Comparison of ENCODE assay signal across 11 cellular contexts in genomic region chr10:91907033-91907594, GRCh38. TPM values are rescaled to one million over a fixed set of nuclear protein-coding genes. Genes with fewer than 3 reads are reported as not detected.
DNase-seq lines count a peak whose midpoint lies in the region; ATAC-seq and TF ChIP-seq lines count a peak whose summit lies in the region.
"Had no signal": no experiment of that assay in that cellular context is flagged by ENCODE, and none has a peak within 500 bp of the region (broad histone marks: within the 10 kb centered on the region; RNA-seq: fewer than 3 reads in every experiment).

No MANE protein-coding gene starts in this region.

- peak overlapping the region in 1 of 2 experiments; percentile 80; a peak in 2 of 4 replicates for H3K4me3 ChIP-seq in SK-N-SH (ENCODE audit: low read depth in 2 of 2, low read length in 1 of 2)
- peak overlapping the region; percentile 93 for H3K4me3 ChIP-seq in ectodermal cell (ENCODE audit: insufficient read depth, low read depth, low read length)

- H3K27me3 ChIP-seq in SK-N-SH (ENCODE audit: insufficient read depth) (no peaks in the 10 kb centered on the region), ectodermal cell (ENCODE audit: control insufficient read depth, insufficient read depth, low read length, poor library complexity, severe bottlenecking) (no peaks in the 10 kb centered on the region)

- no peak for TF ChIP-seq CTCF in SK-N-SH (IDR thresholded peaks at IDR 0.05)
- TF ChIP-seq CTCF in neural crest cell (conservative IDR thresholded peaks at IDR 0.05): no peak

- H3K9me3 Mint-ChIP-seq in IgD-negative memory B cell: peaks cover 0 to 3% (median 0%) of the 10 kb centered on the region in 3 donors
- peaks cover 4% of the 10 kb centered on the region for H3K9me3 Mint-ChIP-seq in neural crest cell

- no peak for TF ChIP-seq RAD21 in SK-N-SH (IDR thresholded peaks at IDR 0.05; ENCODE audit: low read length)

- no peak for TF ChIP-seq EP300 in SK-N-SH (IDR thresholded peaks at IDR 0.05; ENCODE audit: borderline replicate concordance in 1 of 2, low read depth in 1 of 2, low read length in 1 of 2)

- H3K4me3 Mint-ChIP-seq in IgD-negative memory B cell (peak overlapping the region; percentile 86 to 96 (median 92)), neural crest cell (peak overlapping the region; percentile 96)

- no peaks in the 10 kb centered on the region for H3K9me2 ChIP-seq in SK-N-SH

- POLR2A ChIA-PET in SK-N-SH (lab: Yijun Ruan, JAX): interaction anchor here (1.2 kb wide), 1 partner anchor 18 kb away, joined by 3 read pairs; no protein-coding TSS in a partner anchor

- no peak overlapping the region for H2AFZ ChIP-seq in SK-N-SH (ENCODE audit: low read depth)

- no peaks in the 10 kb centered on the region; the same call in 1 of the 2 replicates for H3K9me3 ChIP-seq in SK-N-SH
- H3K9me3 ChIP-seq in ectodermal cell (ENCODE audit: control insufficient read depth, low read length): no peaks in the 10 kb centered on the region

- H3K27me3 Mint-ChIP-seq in IgD-negative memory B cell: no peaks in the 10 kb centered on the region
- H3K27me3 Mint-ChIP-seq in neural crest cell (ENCODE audit: low read depth): no peaks in the 10 kb centered on the region

- ATAC-seq in SK-N-SH treated with all-trans-retinoic acid at 6 μM for 48 hours (no peak), GM18873 (IDR thresholded peaks at IDR 0.05; ENCODE audit: low FRiP score, unreplicated experiment) (no peak), HG02852 (IDR thresholded peaks at IDR 0.05; ENCODE audit: unreplicated experiment) (no peak)

- CTCF ChIA-PET in SK-N-SH (lab: Yijun Ruan, JAX): interaction anchor here (0.6 to 3.1 kb wide), 6 partner anchors 8 to 148 kb away, joined by 3 to 24 read pairs (median 4); no protein-coding TSS in a partner anchor

- no peaks in the 10 kb centered on the region; the same call in 1 of the 2 replicates for H3K79me2 ChIP-seq in SK-N-SH (ENCODE audit: insufficient read depth)

- H3K36me3 ChIP-seq in SK-N-SH (replicated peaks in 1 of 2; ENCODE audit: control insufficient read depth in 1 of 2, insufficient read depth in 2 of 2, low read length in 1 of 2): peaks cover 0 to 3% of the 10 kb centered on the region in 2 experiments
- no peaks in the 10 kb centered on the region for H3K36me3 ChIP-seq in ectodermal cell (ENCODE audit: control insufficient read depth, insufficient read depth, low read length)

- H3K4me1 ChIP-seq in SK-N-SH (ENCODE audit: control insufficient read depth in 1 of 2, insufficient read depth in 2 of 2, low read depth in 1 of 2, low read length in 1 of 2): peaks cover 2 to 9% of the 10 kb centered on the region in 2 experiments; a peak in 3 of 4 replicates
- H3K4me1 ChIP-seq in ectodermal cell (ENCODE audit: control insufficient read depth, insufficient read depth, low read length): no peaks in the 10 kb centered on the region

- no peaks in the 10 kb centered on the region for H4K20me1 ChIP-seq in SK-N-SH (ENCODE audit: insufficient read depth)

- no peak for DNase-seq in SK-N-SH
- DNase-seq in neural crest cell (ENCODE audit: low read depth, low spot score): no peak
- DNase-seq in NCI-H524 (lab: John Stamatoyannopoulos, UW): no peak
- DNase-seq: 8988T; activated CD8-positive, alpha-beta memory T cell treated with anti-CD3 and anti-CD28 coated beads for 24 hours; SHP77 had no signal

- H3K9ac ChIP-seq in SK-N-SH: no peak overlapping the region

- peak overlapping the region in 2 of 3 donors; percentile 6 to 76 for H3K27ac Mint-ChIP-seq in IgD-negative memory B cell
- H3K27ac Mint-ChIP-seq in neural crest cell (ENCODE audit: unreplicated experiment): no peak overlapping the region

- H3K4me1 Mint-ChIP-seq in IgD-negative memory B cell: peaks cover 7 to 10% (median 9%) of the 10 kb centered on the region in 3 donors
- H3K4me1 Mint-ChIP-seq in neural crest cell: peaks cover 49% of the 10 kb centered on the region

- 98% methylated on average over 5 of the region's 5 CpGs for WGBS in SK-N-SH (ENCODE audit: low lambda C conversion rate)
- 83 to 85% methylated on average over 5 of the region's 5 CpGs for WGBS in ectodermal cell, 2 experiments

- H3F3A ChIP-seq in SK-N-SH (replicated peaks; ENCODE audit: insufficient read depth): peaks cover 18% of the 10 kb centered on the region

- peak overlapping the region; percentile 92; the same call in 1 of the 2 replicates for H3K4me2 ChIP-seq in SK-N-SH

- H3K27ac ChIP-seq in SK-N-SH (ENCODE audit: low read depth in 2 of 2, low read length in 1 of 2) (no peak overlapping the region), ectodermal cell (ENCODE audit: insufficient read depth, low read depth, low read length, poor library complexity, severe bottlenecking) (no peak overlapping the region)

- H3K36me3 Mint-ChIP-seq in IgD-negative memory B cell (no peaks in the 10 kb centered on the region), neural crest cell (ENCODE audit: low read depth) (peaks cover 34% of the 10 kb centered on the region)

TF ChIP-seq in SK-N-SH, 30 proteins besides CTCF, POLR2A, EP300 and RAD21:
- TF ChIP-seq USF1 (IDR thresholded peaks at IDR 0.05; ENCODE audit: borderline replicate concordance, low read depth) (no peak), CHD2 (IDR thresholded peaks at IDR 0.05; ENCODE audit: low read length, partially characterized antibody) (no peak), FOXJ3 (CRISPR knock-in tag; IDR thresholded peaks at IDR 0.05) (no peak), POLR2AphosphoS5 (IDR thresholded peaks at IDR 0.05; ENCODE audit: low read depth, low read length) (no peak)
- TF ChIP-seq, protein P1, sequence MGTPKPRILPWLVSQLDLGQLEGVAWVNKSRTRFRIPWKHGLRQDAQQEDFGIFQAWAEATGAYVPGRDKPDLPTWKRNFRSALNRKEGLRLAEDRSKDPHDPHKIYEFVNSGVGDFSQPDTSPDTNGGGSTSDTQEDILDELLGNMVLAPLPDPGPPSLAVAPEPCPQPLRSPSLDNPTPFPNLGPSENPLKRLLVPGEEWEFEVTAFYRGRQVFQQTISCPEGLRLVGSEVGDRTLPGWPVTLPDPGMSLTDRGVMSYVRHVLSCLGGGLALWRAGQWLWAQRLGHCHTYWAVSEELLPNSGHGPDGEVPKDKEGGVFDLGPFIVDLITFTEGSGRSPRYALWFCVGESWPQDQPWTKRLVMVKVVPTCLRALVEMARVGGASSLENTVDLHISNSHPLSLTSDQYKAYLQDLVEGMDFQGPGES (IDR thresholded peaks at IDR 0.05; ENCODE audit: low read depth, low read length): no peak

TF ChIP-seq in SK-N-SH treated with all-trans-retinoic acid at 6 μM for 48 hours, 23 proteins besides CTCF, POLR2A, EP300 and RAD21 (continues in another document):
- TF ChIP-seq ZNF8 (CRISPR knock-in tag; IDR thresholded peaks at IDR 0.05) (no peak), BACH2 (CRISPR knock-in tag; IDR thresholded peaks at IDR 0.05; ENCODE audit: borderline replicate concordance) (no peak), PATZ1 (CRISPR knock-in tag; IDR thresholded peaks at IDR 0.05; ENCODE audit: borderline replicate concordance) (no peak), ZNF565 (CRISPR knock-in tag; conservative IDR thresholded peaks at IDR 0.05; ENCODE audit: low read depth) (no peak), ISL1 (CRISPR knock-in tag; IDR thresholded peaks at IDR 0.05) (no peak), ZNF70 (CRISPR knock-in tag; IDR thresholded peaks at IDR 0.05) (no peak), PPARA (CRISPR knock-in tag; IDR thresholded peaks at IDR 0.05; ENCODE audit: borderline replicate concordance) (no peak), ZFP3 (CRISPR knock-in tag; IDR thresholded peaks at IDR 0.05) (no peak), RARB (CRISPR knock-in tag; IDR thresholded peaks at IDR 0.05) (no peak)

RNA-seq across cellular contexts. Expression of gene FGFBP3, which starts 2.2 kb away (rescaled TPM):
- 0.81 and 1.3 TPM in 2 replicates for polyA plus RNA-seq in SK-N-SH (2012; rRNA removed)
- 1.4 TPM in 2 replicates for polyA plus RNA-seq in SK-N-SH (2012; cell fraction: cytosol; rRNA removed)
- 1.5 and 2.2 TPM in 2 replicates for polyA plus RNA-seq in SK-N-SH (2012; cell fraction: nucleus; rRNA removed)
- 2.2 TPM for polyA plus RNA-seq in IgD-negative memory B cell
- 141 TPM for polyA plus RNA-seq in ectodermal cell (2013, experiment 1 of 4)
- polyA plus RNA-seq in ectodermal cell (2013, experiment 2 of 4): 77.0 TPM
- polyA plus RNA-seq in ectodermal cell (2013, experiment 3 of 4): 63.8 TPM
- 72.5 TPM for polyA plus RNA-seq in ectodermal cell (2013, experiment 4 of 4)
- total RNA-seq in neural crest cell: 413 and 420 TPM in 2 replicates

RNA-seq across cellular contexts. Expression of gene BTAF1, which starts 16.5 kb away (rescaled TPM):
- polyA plus RNA-seq in SK-N-SH (2012; rRNA removed) (9.8 and 17.4 TPM in 2 replicates), IgD-negative memory B cell (14.5 TPM)
- polyA plus RNA-seq in SK-N-SH (2012; cell fraction: cytosol; rRNA removed): 5.6 and 6.2 TPM in 2 replicates
- 29.9 and 71.5 TPM in 2 replicates for polyA plus RNA-seq in SK-N-SH (2012; cell fraction: nucleus; rRNA removed)
- 46.8 TPM for polyA plus RNA-seq in ectodermal cell (2013, experiment 1 of 4)
- 54.5 TPM for polyA plus RNA-seq in ectodermal cell (2013, experiment 2 of 4)
- 37.2 TPM for polyA plus RNA-seq in ectodermal cell (2013, experiment 3 of 4)
- polyA plus RNA-seq in ectodermal cell (2013, experiment 4 of 4): 43.4 TPM
- 41.7 and 46.0 TPM in 2 replicates for total RNA-seq in neural crest cell
